1 cellular context compared by ENCODE assay signal in genomic region chr7:6536262-6536770, GRCh38.
TF ChIP-seq lines count a peak whose summit lies in the region.

No MANE protein-coding gene starts in this region.

TF ChIP-seq in GM23338, 12 proteins besides CTCF, POLR2A, EP300 and RAD21 (continued from another document):
- TF ChIP-seq ZNF114 (CRISPR knock-in tag; IDR thresholded peaks at IDR 0.05) (no peak), ZNF331 (CRISPR knock-in tag; IDR thresholded peaks at IDR 0.05; ENCODE audit: low read depth) (no peak)
